ENCODE assay signal across 17 cellular contexts in genomic region chr17:42920922-42921321, GRCh38. TPM values are rescaled to one million over a fixed set of nuclear protein-coding genes. Genes with fewer than 3 reads are reported as not detected.
DNase-seq lines count a peak whose midpoint lies in the region; ATAC-seq, FAIRE-seq and TF ChIP-seq lines count a peak whose summit lies in the region.
"Had no signal": no experiment of that assay in that cellular context is flagged by ENCODE, and none has a peak within 500 bp of the region (broad histone marks: within the 10 kb centered on the region; RNA-seq: fewer than 3 reads in every experiment).

No MANE protein-coding gene starts in this region.

- intact Hi-C loops in endothelial cell of umbilical vein (cut with micrococcal nuclease) = no loop called here
- intact Hi-C loops in kidney (cut with DNase I) = no loop called here

- H3K4me1 ChIP-seq in GM23338 (ENCODE audit: insufficient read depth) = peaks cover 14% of the 10 kb centered on the region; the same call in 1 of the 2 replicates
- H3K4me1 ChIP-seq in endothelial cell of umbilical vein (ENCODE audit: control insufficient read depth, extremely low read depth, insufficient read depth, low read length) = peaks cover 10% of the 10 kb centered on the region
- H3K4me1 ChIP-seq in neural progenitor cell = peaks cover 23% of the 10 kb centered on the region
- no peaks in the 10 kb centered on the region for H3K4me1 ChIP-seq in SJCRH30
- H3K4me1 ChIP-seq in HAP-1 = peaks cover 4% of the 10 kb centered on the region; the same call in 1 of the 2 replicates
- peaks cover 5 to 9% of the 10 kb centered on the region in 2 donors for H3K4me1 ChIP-seq in kidney (ENCODE audit: control insufficient read depth in 1 of 2, insufficient read depth in 1 of 2, low read depth in 1 of 2, low read length in 2 of 2)
- H3K4me1 ChIP-seq: BE2C had no signal

- no peaks in the 10 kb centered on the region for H3K27me3 Mint-ChIP-seq in GM23338 (ENCODE audit: insufficient read depth, low read depth, poor library complexity)
- peaks cover 5% of the 10 kb centered on the region for H3K27me3 Mint-ChIP-seq in neural progenitor cell (ENCODE audit: insufficient read depth, low read depth)

- H3K27me3 ChIP-seq in GM23338 (ENCODE audit: insufficient read depth) (no peaks in the 10 kb centered on the region), endothelial cell of umbilical vein (ENCODE audit: control insufficient read depth in 2 of 2, insufficient read depth in 2 of 2, low read length in 2 of 2) (peaks cover 3 to 5% of the 10 kb centered on the region in 2 experiments), neural progenitor cell (no peaks in the 10 kb centered on the region), SJCRH30 (peaks cover 18% of the 10 kb centered on the region), HAP-1 (ENCODE audit: low read depth) (peaks cover 15% of the 10 kb centered on the region)
- H3K27me3 ChIP-seq: thyroid gland had no signal

- peak; percentile 65 for FAIRE-seq in endothelial cell of umbilical vein (lab: Jason Lieb, UNC)
- no peak for FAIRE-seq in kidney (lab: Jason Lieb, UNC)

- H3K36me3 ChIP-seq in GM23338 (ENCODE audit: insufficient read depth) (no peaks in the 10 kb centered on the region), endothelial cell of umbilical vein (ENCODE audit: control insufficient read depth in 2 of 2, extremely low read depth in 1 of 2, insufficient read depth in 2 of 2, low read length in 2 of 2) (no peaks in the 10 kb centered on the region), neural progenitor cell (no peaks in the 10 kb centered on the region), SJCRH30 (no peaks in the 10 kb centered on the region), HAP-1 (replicated peaks) (no peaks in the 10 kb centered on the region), kidney (ENCODE audit: control insufficient read depth in 1 of 2, insufficient read depth in 2 of 2, low read length in 2 of 2) (no peaks in the 10 kb centered on the region)
- H3K36me3 ChIP-seq: BE2C, prostate gland, thyroid gland had no signal

- H3K27ac ChIP-seq in GM23338 (ENCODE audit: low read depth) = 0 out of 2 replicates have a peak overlapping the region, but pooled peaks have one; percentile 3
- no peak overlapping the region for H3K27ac ChIP-seq in endothelial cell of umbilical vein (ENCODE audit: insufficient read depth, low read depth, low read length)
- no peak overlapping the region for H3K27ac ChIP-seq in neural progenitor cell
- no peak overlapping the region for H3K27ac ChIP-seq in SJCRH30
- H3K27ac ChIP-seq in kidney (ENCODE audit: low read depth in 2 of 2, low read length in 2 of 2) = no peak overlapping the region
- H3K27ac ChIP-seq: prostate gland had no signal

- in situ Hi-C loops in HAP-1 (cut with MboI; ENCODE audit: low sequenced_read_pairs) = no loop called here

- no peak for TF ChIP-seq CTCF in GM23338 (conservative IDR thresholded peaks at IDR 0.05; ENCODE audit: low read depth in 2 of 2)
- TF ChIP-seq CTCF in endothelial cell of umbilical vein (IDR thresholded peaks at IDR 0.05; ENCODE audit: extremely low read depth in 1 of 2, insufficient read depth in 1 of 2, low read depth in 1 of 2, low read length in 2 of 2) = no peak
- no peak for TF ChIP-seq CTCF in neural progenitor cell (IDR thresholded peaks at IDR 0.05)
- no peak for TF ChIP-seq CTCF in kidney (IDR thresholded peaks at IDR 0.05; ENCODE audit: borderline replicate concordance, extremely low read depth, insufficient read depth)

- H4K20me1 ChIP-seq in GM23338 (replicated peaks; ENCODE audit: insufficient read depth) = no peaks in the 10 kb centered on the region
- H4K20me1 ChIP-seq in endothelial cell of umbilical vein (replicated peaks; ENCODE audit: control insufficient read depth, extremely low read depth, insufficient read depth, low read length) = no peaks in the 10 kb centered on the region
- H4K20me1 ChIP-seq in neural progenitor cell (ENCODE audit: low read depth) = no peaks in the 10 kb centered on the region

- H3K79me2 ChIP-seq in GM23338 (replicated peaks; ENCODE audit: insufficient read depth) = no peaks in the 10 kb centered on the region
- no peaks in the 10 kb centered on the region for H3K79me2 ChIP-seq in endothelial cell of umbilical vein (ENCODE audit: control insufficient read depth, insufficient read depth, low read length)
- H3K79me2 ChIP-seq in neural progenitor cell (ENCODE audit: low read depth) = no peaks in the 10 kb centered on the region

- H3K36me3 Mint-ChIP-seq in GM23338 (ENCODE audit: low read depth) (no peaks in the 10 kb centered on the region), neural progenitor cell (no peaks in the 10 kb centered on the region)

- H3K4me1 Mint-ChIP-seq in GM23338 (peaks cover 19% of the 10 kb centered on the region), neural progenitor cell (peaks cover 6% of the 10 kb centered on the region)
- H3K4me1 Mint-ChIP-seq: activated naive CD8-positive, alpha-beta T cell treated with anti-CD3 and anti-CD28 coated beads, Interleukin-2, amount 50 U/mL, for 24 hours had no signal

- no peaks in the 10 kb centered on the region for H3F3A ChIP-seq in GM23338 (replicated peaks; ENCODE audit: low read depth)
- no peaks in the 10 kb centered on the region for H3F3A ChIP-seq in neural progenitor cell (ENCODE audit: low read depth)

- H3K9ac ChIP-seq in endothelial cell of umbilical vein (replicated peaks; ENCODE audit: extremely low read depth, insufficient read depth, low read length) (no peak overlapping the region), neural progenitor cell (no peak overlapping the region), kidney (ENCODE audit: low read length in 2 of 2) (no peak overlapping the region)

- H3K4me2 ChIP-seq in GM23338 (peak overlapping the region; percentile 35; the same call in 1 of the 2 replicates), endothelial cell of umbilical vein (ENCODE audit: insufficient read depth, low read length) (no peak overlapping the region), neural progenitor cell (no peak overlapping the region)

- no peak for TF ChIP-seq POLR2A in endothelial cell of umbilical vein (IDR thresholded peaks at IDR 0.05; ENCODE audit: low read depth, low read length)

- H3K9me3 Mint-ChIP-seq in GM23338 (no peaks in the 10 kb centered on the region), neural progenitor cell (no peaks in the 10 kb centered on the region)
- H3K9me3 Mint-ChIP-seq: activated naive CD8-positive, alpha-beta T cell treated with anti-CD3 and anti-CD28 coated beads, Interleukin-2, amount 50 U/mL, for 24 hours had no signal

- no TSS peak for BruUV-seq in endothelial cell of umbilical vein (replicated peaks; lab: Mats Ljungman, UMichigan)

- H3K9me3 ChIP-seq in endothelial cell of umbilical vein (replicated peaks; ENCODE audit: control insufficient read depth, insufficient read depth, low read length) (no peaks in the 10 kb centered on the region), neural progenitor cell (ENCODE audit: low read depth) (no peaks in the 10 kb centered on the region), SJCRH30 (replicated peaks) (no peaks in the 10 kb centered on the region), HAP-1 (no peaks in the 10 kb centered on the region), kidney (ENCODE audit: control insufficient read depth in 1 of 2, low read length in 2 of 2) (no peaks in the 10 kb centered on the region)
- H3K9me3 ChIP-seq: BE2C, prostate gland, thyroid gland had no signal

- no peak for DNase-seq in GM23338 (ENCODE audit: low spot score)
- peak; percentile 20 for DNase-seq in NCI-H2029 treated with DMSO at 0.1 percent for 48 hours (lab: John Stamatoyannopoulos, UW)
- peak; percentile 92 for DNase-seq in endothelial cell of umbilical vein (ENCODE audit: low read depth, low spot score)
- no peak for DNase-seq in neural progenitor cell (ENCODE audit: low spot score)
- no peak for DNase-seq in SJCRH30
- DNase-seq in HAP-1 (ENCODE audit: low spot score in 2 of 2) = no peak
- no peak for DNase-seq in stimulated activated CD4-positive, alpha-beta T cell treated with anti-CD3 and anti-CD28 coated beads, Interleukin-2, amount 100 ng/mL, for 24 hours
- no peak for DNase-seq in kidney
- DNase-seq: activated CD4-positive, alpha-beta T cell treated with anti-CD3 and anti-CD28 coated beads, Interleukin-2, amount 50 U/mL, for 48 hours; activated naive CD8-positive, alpha-beta T cell treated with anti-CD3 and anti-CD28 coated beads, Interleukin-2, amount 50 U/mL, for 24 hours; activated T-cell treated with anti-CD3 and anti-CD28 coated beads, Interleukin-2, amount 50 U/mL, for 48 hours; BE2C; cerebellar nuclear complex; T1000; thyroid gland had no signal

- POLR2A ChIA-PET in endothelial cell of umbilical vein (lab: Charles Lee) = no interaction called here

- CTCF ChIA-PET in endothelial cell of umbilical vein (lab: Charles Lee) = interaction anchor here (1.1 to 1.8 kb wide), 6 partner anchors 8 to 78 kb away, joined by 3 to 10 read pairs (median 4); partner anchors contain the start of gene RPL27

- no peak for ATAC-seq in GM23338
- ATAC-seq: activated naive CD8-positive, alpha-beta T cell treated with anti-CD3 and anti-CD28 coated beads, Interleukin-2, amount 50 U/mL, for 24 hours had no signal

- no peak overlapping the region for H3K4me3 Mint-ChIP-seq in GM23338
- H3K4me3 Mint-ChIP-seq in neural progenitor cell = no peak overlapping the region
- H3K4me3 Mint-ChIP-seq: activated naive CD8-positive, alpha-beta T cell treated with anti-CD3 and anti-CD28 coated beads, Interleukin-2, amount 50 U/mL, for 24 hours had no signal

- H3K9me2 ChIP-seq in GM23338 (ENCODE audit: insufficient read depth) = no peaks in the 10 kb centered on the region

- H3K27ac Mint-ChIP-seq in GM23338 (no peak overlapping the region), neural progenitor cell (no peak overlapping the region)
- H3K27ac Mint-ChIP-seq: activated naive CD8-positive, alpha-beta T cell treated with anti-CD3 and anti-CD28 coated beads, Interleukin-2, amount 50 U/mL, for 24 hours had no signal

- dilution Hi-C loops in endothelial cell of umbilical vein (cut with MboI; ENCODE audit: extremely low pct_ligation_motif_present, low sequenced_read_pairs) = no loop called here

- peak overlapping the region; percentile 30; the same call in 1 of the 2 replicates for H2AFZ ChIP-seq in GM23338
- no peak overlapping the region for H2AFZ ChIP-seq in endothelial cell of umbilical vein (ENCODE audit: low read depth, low read length)
- H2AFZ ChIP-seq in neural progenitor cell (replicated peaks) = peak overlapping the region; percentile 48

- no peak overlapping the region for H3K4me3 ChIP-seq in GM23338
- no peak overlapping the region for H3K4me3 ChIP-seq in endothelial cell of umbilical vein (replicated peaks in 1 of 3; ENCODE audit: insufficient read depth in 1 of 3, low read depth in 1 of 3, low read length in 3 of 3)
- H3K4me3 ChIP-seq in neural progenitor cell = no peak overlapping the region
- no peak overlapping the region for H3K4me3 ChIP-seq in SJCRH30
- no peak overlapping the region for H3K4me3 ChIP-seq in HAP-1
- H3K4me3 ChIP-seq in kidney (ENCODE audit: low read length in 2 of 2) = no peak overlapping the region
- H3K4me3 ChIP-seq: prostate gland, thyroid gland had no signal

- H3K9me1 ChIP-seq in endothelial cell of umbilical vein (replicated peaks; ENCODE audit: control insufficient read depth, extremely low read depth, insufficient read depth, low read length) = no peaks in the 10 kb centered on the region

RNA-seq across cellular contexts. Expression of gene G6PC1, which starts 20.3 kb away (rescaled TPM):
- total RNA-seq in GM23338 (2014; rRNA removed; shearing (Covaris generic)) = not detected in 2 replicates
- polyA plus RNA-seq in GM23338 (2016; fragmentation: Nextera tagmentation; extraction: Ambion mirVana) = not detected in 2 replicates
- total RNA-seq in endothelial cell of umbilical vein = not detected in 2 replicates
- polyA plus RNA-seq in endothelial cell of umbilical vein = not detected in 2 replicates
- not detected in 2 replicates for polyA plus RNA-seq in endothelial cell of umbilical vein (2011; cell fraction: cytosol; rRNA removed)
- not detected in 2 replicates for polyA plus RNA-seq in endothelial cell of umbilical vein (2011; cell fraction: nucleus; rRNA removed)
- 0.11 TPM in 1 of 2 replicates, not detected in the other for polyA plus RNA-seq in endothelial cell of umbilical vein (2012)
- not detected in 2 replicates for polyA minus RNA-seq in endothelial cell of umbilical vein
- polyA minus RNA-seq in endothelial cell of umbilical vein (2011; cell fraction: cytosol; rRNA and poly(A)+ RNA removed) = not detected
- polyA minus RNA-seq in endothelial cell of umbilical vein (2011; cell fraction: nucleus; rRNA and poly(A)+ RNA removed) = not detected in 2 replicates
- total RNA-seq in neural progenitor cell (ENCODE audit: low replicate concordance) = not detected in 2 replicates
- not detected in 2 replicates for total RNA-seq in SJCRH30 (2014; rRNA removed; shearing (Covaris generic))
- 0.16 TPM for total RNA-seq in kidney
- 10.5 TPM for polyA plus RNA-seq in kidney (ENCODE audit: insufficient read depth, low read depth, low replicate concordance)
- total RNA-seq: kidney epithelial cell, prostate gland, thyroid gland had no signal

RNA-seq across cellular contexts. Expression of gene AARSD1, which starts 43.3 kb away (rescaled TPM):
- 25.7 and 28.4 TPM in 2 replicates for total RNA-seq in GM23338 (2014; rRNA removed; shearing (Covaris generic))
- polyA plus RNA-seq in GM23338 (2016; fragmentation: Nextera tagmentation; extraction: Ambion mirVana) = 69.6 and 74.4 TPM in 2 replicates
- 39.7 and 53.2 TPM in 2 replicates for total RNA-seq in endothelial cell of umbilical vein
- polyA plus RNA-seq in endothelial cell of umbilical vein = 38.3 and 42.8 TPM in 2 replicates
- polyA plus RNA-seq in endothelial cell of umbilical vein (2011; cell fraction: cytosol; rRNA removed) = 42.1 and 47.5 TPM in 2 replicates
- 84.3 and 93.9 TPM in 2 replicates for polyA plus RNA-seq in endothelial cell of umbilical vein (2011; cell fraction: nucleus; rRNA removed)
- polyA plus RNA-seq in endothelial cell of umbilical vein (2012) = 46.1 and 47.7 TPM in 2 replicates
- polyA minus RNA-seq in endothelial cell of umbilical vein = 39.0 and 44.7 TPM in 2 replicates
- polyA minus RNA-seq in endothelial cell of umbilical vein (2011; cell fraction: cytosol; rRNA and poly(A)+ RNA removed) = 18.7 TPM
- 28.6 and 35.0 TPM in 2 replicates for polyA minus RNA-seq in endothelial cell of umbilical vein (2011; cell fraction: nucleus; rRNA and poly(A)+ RNA removed)
- 23.7 and 36.5 TPM in 2 replicates for total RNA-seq in neural progenitor cell (ENCODE audit: low replicate concordance)
- total RNA-seq in SJCRH30 (2014; rRNA removed; shearing (Covaris generic)) = 21.9 and 29.4 TPM in 2 replicates
- 35.8 TPM for total RNA-seq in kidney
- 45.6 TPM for polyA plus RNA-seq in kidney (ENCODE audit: insufficient read depth, low read depth, low replicate concordance)

RNA-seq across cellular contexts. Expression of gene PTGES3L, which starts 59.0 kb away (rescaled TPM):
- 2.3 and 7.7 TPM in 2 replicates for total RNA-seq in GM23338 (2014; rRNA removed; shearing (Covaris generic))
- polyA plus RNA-seq in GM23338 (2016; fragmentation: Nextera tagmentation; extraction: Ambion mirVana) = 2.0 and 2.5 TPM in 2 replicates
- total RNA-seq in endothelial cell of umbilical vein = not detected in 2 replicates
- 0.23 and 0.45 TPM in 2 replicates for polyA plus RNA-seq in endothelial cell of umbilical vein
- 0.19 and 0.20 TPM in 2 replicates for polyA plus RNA-seq in endothelial cell of umbilical vein (2011; cell fraction: cytosol; rRNA removed)
- polyA plus RNA-seq in endothelial cell of umbilical vein (2011; cell fraction: nucleus; rRNA removed) = 0.67 and 0.78 TPM in 2 replicates
- 0.17 TPM in 1 of 2 replicates, not detected in the other for polyA plus RNA-seq in endothelial cell of umbilical vein (2012)
- polyA minus RNA-seq in endothelial cell of umbilical vein = 0.15 and 1.2 TPM in 2 replicates
- polyA minus RNA-seq in endothelial cell of umbilical vein (2011; cell fraction: cytosol; rRNA and poly(A)+ RNA removed) = 1.9 TPM
- polyA minus RNA-seq in endothelial cell of umbilical vein (2011; cell fraction: nucleus; rRNA and poly(A)+ RNA removed) = 0.53 and 1.4 TPM in 2 replicates
- 2.6 and 7.7 TPM in 2 replicates for total RNA-seq in neural progenitor cell (ENCODE audit: low replicate concordance)
- total RNA-seq in SJCRH30 (2014; rRNA removed; shearing (Covaris generic)) = 5.5 TPM in 2 replicates
- 0.85 TPM for total RNA-seq in kidney
- 1.2 TPM for polyA plus RNA-seq in kidney (ENCODE audit: insufficient read depth, low read depth, low replicate concordance)

RNA-seq across cellular contexts. Expression of gene RUNDC1, which starts 59.4 kb away (rescaled TPM):
- 11.1 and 11.9 TPM in 2 replicates for total RNA-seq in GM23338 (2014; rRNA removed; shearing (Covaris generic))
- polyA plus RNA-seq in GM23338 (2016; fragmentation: Nextera tagmentation; extraction: Ambion mirVana) (6.1 and 6.9 TPM in 2 replicates), endothelial cell of umbilical vein (7.3 and 9.2 TPM in 2 replicates), kidney (ENCODE audit: insufficient read depth, low read depth, low replicate concordance) (10.1 TPM)
- total RNA-seq in endothelial cell of umbilical vein (11.7 and 12.0 TPM in 2 replicates), neural progenitor cell (ENCODE audit: low replicate concordance) (11.4 and 12.6 TPM in 2 replicates), kidney (19.5 TPM)
- 7.5 and 7.8 TPM in 2 replicates for polyA plus RNA-seq in endothelial cell of umbilical vein (2011; cell fraction: cytosol; rRNA removed)
- 9.2 and 9.5 TPM in 2 replicates for polyA plus RNA-seq in endothelial cell of umbilical vein (2011; cell fraction: nucleus; rRNA removed)
- 8.1 and 8.9 TPM in 2 replicates for polyA plus RNA-seq in endothelial cell of umbilical vein (2012)
- polyA minus RNA-seq in endothelial cell of umbilical vein = 11.6 and 13.4 TPM in 2 replicates
- polyA minus RNA-seq in endothelial cell of umbilical vein (2011; cell fraction: cytosol; rRNA and poly(A)+ RNA removed) = 5.4 TPM
- polyA minus RNA-seq in endothelial cell of umbilical vein (2011; cell fraction: nucleus; rRNA and poly(A)+ RNA removed) = 7.1 and 8.8 TPM in 2 replicates
- 10.8 and 11.9 TPM in 2 replicates for total RNA-seq in SJCRH30 (2014; rRNA removed; shearing (Covaris generic))

Comparison
In these comparisons a context has a peak if more than half of its experiments do, and no peak if none do; other contexts are left out.
1. DNase-seq: peak in NCI-H2029 treated with DMSO at 0.1 percent for 48 hours (single experiment) and endothelial cell of umbilical vein (single experiment); none in GM23338 (single experiment), neural progenitor cell (single experiment), SJCRH30 (0 of 2), HAP-1 (0 of 2), stimulated activated CD4-positive, alpha-beta T cell treated with anti-CD3 and anti-CD28 coated beads, Interleukin-2, amount 100 ng/mL, for 24 hours (0 of 2) and kidney (single experiment).